In genomic region chr14:51862171-51862838, GRCh38 we compare ENCODE assay signal across 9 cellular contexts. TPM values are rescaled to one million over a fixed set of nuclear protein-coding genes. Genes with fewer than 3 reads are reported as not detected.
DNase-seq lines count a peak whose midpoint lies in the region; TF ChIP-seq lines count a peak whose summit lies in the region.
"Had no signal": no experiment of that assay in that cellular context is flagged by ENCODE, and none has a peak within 500 bp of the region (broad histone marks: within the 10 kb centered on the region; RNA-seq: fewer than 3 reads in every experiment).

No MANE protein-coding gene starts in this region.

- peaks cover 26% of the 10 kb centered on the region for H3K4me1 Mint-ChIP-seq in brain

- no peaks in the 10 kb centered on the region for H3K27me3 Mint-ChIP-seq in brain

- peak overlapping the region; percentile 80 for H3K4me2 ChIP-seq in Karpas-422 (ENCODE audit: low read depth, low read length, poor library complexity, severe bottlenecking)

- TF ChIP-seq CTCF in brain (conservative IDR thresholded peaks at IDR 0.05) (no peak), neutrophil (IDR thresholded peaks at IDR 0.05) (no peak)

- H3K9ac ChIP-seq in Karpas-422 (ENCODE audit: low read length), result peak overlapping the region; percentile 87

- H4K20me1 ChIP-seq in Karpas-422 (ENCODE audit: insufficient read depth, low read depth, low read length), result peaks cover 29% of the 10 kb centered on the region; the same call in 1 of the 2 replicates

- peak overlapping the region; percentile 90 to 99 (median 94) for H3K4me3 Mint-ChIP-seq in brain

- no peaks in the 10 kb centered on the region for H3K27me3 ChIP-seq in Karpas-422 (ENCODE audit: low read length)
- no peaks in the 10 kb centered on the region for H3K27me3 ChIP-seq in neutrophil

- peak overlapping the region; percentile 98 to 99 (median 99) for H3K27ac Mint-ChIP-seq in brain

- H2AFZ ChIP-seq in Karpas-422 (ENCODE audit: low read length), result no peak overlapping the region

- peak overlapping the region; percentile 94 for H3K27ac ChIP-seq in Karpas-422 (ENCODE audit: low read length)
- H3K27ac ChIP-seq in neutrophil, result peak overlapping the region; percentile 93

- H3K9me2 ChIP-seq in Karpas-422 (replicated peaks; ENCODE audit: insufficient read depth, low read length), result no peaks in the 10 kb centered on the region

- H3K4me3 ChIP-seq in Karpas-422 (ENCODE audit: low read length) (peak overlapping the region; percentile 84), neutrophil (ENCODE audit: low read depth in 1 of 2, low read length in 1 of 2) (peak overlapping the region; percentile 75 to 83)

- H3K4me1 ChIP-seq in Karpas-422 (ENCODE audit: low read length) (peaks cover 87% of the 10 kb centered on the region), neutrophil (ENCODE audit: control insufficient read depth in 1 of 2, insufficient read depth in 1 of 2, low read depth in 1 of 2, low read length in 1 of 2) (peaks cover 82% of the 10 kb centered on the region in 2 experiments)

- H3K36me3 ChIP-seq in Karpas-422 (ENCODE audit: insufficient read depth, low read length), result peaks cover 11% of the 10 kb centered on the region; the same call in 1 of the 2 replicates
- H3K36me3 ChIP-seq in neutrophil, result no peaks in the 10 kb centered on the region

- H3K79me2 ChIP-seq in Karpas-422 (ENCODE audit: low read length), result peaks cover 68% of the 10 kb centered on the region

- H3K9me3 ChIP-seq in Karpas-422 (ENCODE audit: low read length) (no peaks in the 10 kb centered on the region), neutrophil (no peaks in the 10 kb centered on the region)

- DNase-seq in EL (peak; percentile 7), Karpas-422 (peak; percentile 79), HPDE6-E6E7 (ENCODE audit: extremely low spot score) (no peak), NCI-H2029 treated with DMSO at 0.1 percent for 48 hours (lab: John Stamatoyannopoulos, UW) (no peak), NCI-H1048 (lab: John Stamatoyannopoulos, UW) (no peak)
- no peak for DNase-seq in stimulated activated CD4-positive, alpha-beta T cell treated with anti-CD3 and anti-CD28 coated beads, Interleukin-12 subunit alpha, Interleukin-12 subunit beta, amount 100 ng/mL, for 4 hours

- H3K36me3 Mint-ChIP-seq in brain, result no peaks in the 10 kb centered on the region

- no peaks in the 10 kb centered on the region for H3K9me3 Mint-ChIP-seq in brain

RNA-seq across cellular contexts. Expression of gene GNG2, which starts 1.9 kb away (rescaled TPM):
- total RNA-seq in Karpas-422 (2014; rRNA removed; shearing (Covaris generic); ENCODE audit: low replicate concordance), result 212 and 351 TPM in 2 replicates
- 80.8 TPM for polyA plus RNA-seq in brain (ENCODE audit: insufficient read depth, low read depth, low replicate concordance)
- total RNA-seq: NCI-H460 had no signal

Comparison
In these comparisons a context has a peak if more than half of its experiments do, and no peak if none do; other contexts are left out.
1. DNase-seq: peak in EL (single experiment) and Karpas-422 (single experiment); none in HPDE6-E6E7 (single experiment), NCI-H2029 treated with DMSO at 0.1 percent for 48 hours (single experiment), NCI-H1048 (single experiment) and stimulated activated CD4-positive, alpha-beta T cell treated with anti-CD3 and anti-CD28 coated beads, Interleukin-12 subunit alpha, Interleukin-12 subunit beta, amount 100 ng/mL, for 4 hours (single experiment).